ENCODE assay signal across 24 cellular contexts in genomic region chr2:36919041-36919837, GRCh38. TPM values are rescaled to one million over a fixed set of nuclear protein-coding genes. Genes with fewer than 3 reads are reported as not detected.
DNase-seq lines count a peak whose midpoint lies in the region; ATAC-seq, FAIRE-seq and TF ChIP-seq lines count a peak whose summit lies in the region.
"Had no signal": no experiment of that assay in that cellular context is flagged by ENCODE, and none has a peak within 500 bp of the region (broad histone marks: within the 10 kb centered on the region; RNA-seq: fewer than 3 reads in every experiment).

No MANE protein-coding gene starts in this region.

- H3K27me3 ChIP-seq in MM.1S (replicated peaks; ENCODE audit: insufficient read depth, low read length): no peaks in the 10 kb centered on the region
- H3K27me3 ChIP-seq: esophagus muscularis mucosa had no signal

- H3K9me2 ChIP-seq in MM.1S (replicated peaks; ENCODE audit: insufficient read depth, low read length): no peaks in the 10 kb centered on the region

- peaks cover 12% of the 10 kb centered on the region for H3K4me1 ChIP-seq in mesodermal cell (ENCODE audit: control insufficient read depth, insufficient read depth, low read length, poor library complexity, severe bottlenecking)
- H3K4me1 ChIP-seq in MM.1S (ENCODE audit: low read length): no peaks in the 10 kb centered on the region

- no peak for TF ChIP-seq CTCF in endothelial cell (IDR thresholded peaks at IDR 0.05; ENCODE audit: unreplicated experiment)
- no peak for TF ChIP-seq CTCF in MM.1S (IDR thresholded peaks at IDR 0.05; ENCODE audit: low read length)

- H3K4me3 ChIP-seq in mesodermal cell (ENCODE audit: extremely low read depth, insufficient read depth, low read length, poor library complexity, severe bottlenecking): no peak overlapping the region
- no peak overlapping the region for H3K4me3 ChIP-seq in MM.1S (ENCODE audit: low read length)
- H3K4me3 ChIP-seq: coronary artery, esophagus muscularis mucosa, left ventricle myocardium inferior had no signal

- H3K4me3 Mint-ChIP-seq in endothelial cell (ENCODE audit: unreplicated experiment): no peak overlapping the region
- H3K4me3 Mint-ChIP-seq: activated B cell treated with CpG ODN at 0.5 μM for 24 hours; activated T-cell treated with anti-CD3 and anti-CD28 coated beads, Interleukin-2, amount 50 U/mL, for 72 hours; CD8-positive, alpha-beta T cell; effector memory CD8-positive, alpha-beta T cell; nephron; stimulated activated naive CD8-positive, alpha-beta T cell treated with anti-CD3 and anti-CD28 coated beads, Interleukin-15, amount 100 ng/mL, for 72 hours had no signal

- no peak for FAIRE-seq in urothelium cell line (lab: Jason Lieb, UNC)

- no peaks in the 10 kb centered on the region for H4K20me1 ChIP-seq in MM.1S (ENCODE audit: insufficient read depth, low read length)

- H3K27ac ChIP-seq in mesodermal cell (ENCODE audit: low read depth, low read length, severe bottlenecking) (peak overlapping the region; percentile 67), MM.1S (ENCODE audit: low read length) (no peak overlapping the region)
- H3K27ac ChIP-seq: coronary artery, esophagus muscularis mucosa, left ventricle myocardium inferior had no signal

- H3K9me3 Mint-ChIP-seq in endothelial cell (ENCODE audit: unreplicated experiment): no peaks in the 10 kb centered on the region
- H3K9me3 Mint-ChIP-seq: activated B cell treated with CpG ODN at 0.5 μM for 24 hours; activated T-cell treated with anti-CD3 and anti-CD28 coated beads, Interleukin-2, amount 50 U/mL, for 72 hours; CD8-positive, alpha-beta T cell; effector memory CD8-positive, alpha-beta T cell; nephron; stimulated activated naive CD8-positive, alpha-beta T cell treated with anti-CD3 and anti-CD28 coated beads, Interleukin-15, amount 100 ng/mL, for 72 hours had no signal

- peaks cover 9% of the 10 kb centered on the region for H3K36me3 Mint-ChIP-seq in endothelial cell (ENCODE audit: low read depth, unreplicated experiment)

- H3K27me3 Mint-ChIP-seq in endothelial cell (ENCODE audit: unreplicated experiment): peaks cover 3% of the 10 kb centered on the region
- H3K27me3 Mint-ChIP-seq: activated B cell treated with CpG ODN at 0.5 μM for 24 hours; effector memory CD8-positive, alpha-beta T cell; stimulated activated naive CD8-positive, alpha-beta T cell treated with anti-CD3 and anti-CD28 coated beads, Interleukin-15, amount 100 ng/mL, for 72 hours had no signal

- H3K36me3 ChIP-seq in mesodermal cell (ENCODE audit: control insufficient read depth, insufficient read depth, low read length): peaks cover 7% of the 10 kb centered on the region
- no peaks in the 10 kb centered on the region for H3K36me3 ChIP-seq in MM.1S (replicated peaks; ENCODE audit: insufficient read depth, low read length)

- H3K79me2 ChIP-seq in MM.1S (ENCODE audit: low read length): no peaks in the 10 kb centered on the region

- DNase-seq in ELF-1 (ENCODE audit: low read depth, low spot score): peak; percentile 14
- peak; percentile 23 for DNase-seq in HuH-7.5 (ENCODE audit: low spot score)
- DNase-seq in endothelial cell (ENCODE audit: low spot score): no peak
- DNase-seq in GDM1 (lab: John Stamatoyannopoulos, UW): no peak
- no peak for DNase-seq in MM.1S
- DNase-seq in urothelium cell line (ENCODE audit: low spot score): no peak
- DNase-seq: activated B cell treated with CpG ODN at 0.5 μM for 24 hours; activated naive CD4-positive, alpha-beta T cell treated with Interleukin-2 at 50 U/mL for 16 hours; activated T-cell treated with anti-CD3 and anti-CD28 coated beads, Interleukin-2, amount 50 U/mL, for 72 hours; CD8-positive, alpha-beta T cell; effector memory CD8-positive, alpha-beta T cell; left ventricle myocardium inferior; NCI-H1105; NCI-H2029; NCI-H526; SHP77 treated with DMSO at 0.1 percent for 48 hours; small intestine; stimulated activated naive CD8-positive, alpha-beta T cell treated with anti-CD3 and anti-CD28 coated beads, Interleukin-15, amount 100 ng/mL, for 72 hours had no signal

- no peak overlapping the region for H3K4me2 ChIP-seq in MM.1S (ENCODE audit: low read depth, low read length)

- H3K9me3 ChIP-seq in mesodermal cell (ENCODE audit: control insufficient read depth, low read length) (no peaks in the 10 kb centered on the region), MM.1S (replicated peaks; ENCODE audit: insufficient read depth, low read length) (no peaks in the 10 kb centered on the region)
- H3K9me3 ChIP-seq: esophagus muscularis mucosa, left ventricle myocardium inferior had no signal

- no peak for ATAC-seq in HG03571 (IDR thresholded peaks at IDR 0.05; ENCODE audit: unreplicated experiment)
- ATAC-seq: activated T-cell treated with anti-CD3 and anti-CD28 coated beads, Interleukin-2, amount 50 U/mL, for 72 hours; CD8-positive, alpha-beta T cell; effector memory CD8-positive, alpha-beta T cell; Panc1; stimulated activated naive CD8-positive, alpha-beta T cell treated with anti-CD3 and anti-CD28 coated beads, Interleukin-15, amount 100 ng/mL, for 72 hours had no signal

- H2AFZ ChIP-seq in MM.1S (ENCODE audit: low read length): no peak overlapping the region

- WGBS in mesodermal cell (ENCODE audit: insufficient coverage in 2 of 2), 2 experiments: 62 to 72% methylated on average over 5 of the region's 7 CpGs

- H3K9ac ChIP-seq in MM.1S (ENCODE audit: low read length): no peak overlapping the region

- peaks cover 30% of the 10 kb centered on the region for H3K4me1 Mint-ChIP-seq in endothelial cell (ENCODE audit: unreplicated experiment)

- no peaks in the 10 kb centered on the region for H3F3A ChIP-seq in MM.1S (ENCODE audit: insufficient read depth, low read length)

- H3K27ac Mint-ChIP-seq in endothelial cell (ENCODE audit: unreplicated experiment): peak overlapping the region; percentile 5
- H3K27ac Mint-ChIP-seq: activated B cell treated with CpG ODN at 0.5 μM for 24 hours; activated T-cell treated with anti-CD3 and anti-CD28 coated beads, Interleukin-2, amount 50 U/mL, for 72 hours; CD8-positive, alpha-beta T cell; effector memory CD8-positive, alpha-beta T cell; nephron; stimulated activated naive CD8-positive, alpha-beta T cell treated with anti-CD3 and anti-CD28 coated beads, Interleukin-15, amount 100 ng/mL, for 72 hours had no signal

RNA-seq across cellular contexts. Expression of gene STRN, which starts 47.1 kb away (rescaled TPM):
- 52.0 TPM for total RNA-seq in endothelial cell (ENCODE audit: unreplicated experiment)
- 18.8 TPM for polyA plus RNA-seq in mesodermal cell (2013, experiment 1 of 2)
- 18.3 TPM for polyA plus RNA-seq in mesodermal cell (2013, experiment 2 of 2)

Comparison
In these comparisons a context has a peak if more than half of its experiments do, and no peak if none do; other contexts are left out.
1. DNase-seq: peak in ELF-1 (single experiment) and HuH-7.5 (single experiment); none in endothelial cell (single experiment), GDM1 (single experiment), MM.1S (single experiment) and urothelium cell line (single experiment).